24 cellular contexts compared by ENCODE assay signal in the genomic region with DNA sequence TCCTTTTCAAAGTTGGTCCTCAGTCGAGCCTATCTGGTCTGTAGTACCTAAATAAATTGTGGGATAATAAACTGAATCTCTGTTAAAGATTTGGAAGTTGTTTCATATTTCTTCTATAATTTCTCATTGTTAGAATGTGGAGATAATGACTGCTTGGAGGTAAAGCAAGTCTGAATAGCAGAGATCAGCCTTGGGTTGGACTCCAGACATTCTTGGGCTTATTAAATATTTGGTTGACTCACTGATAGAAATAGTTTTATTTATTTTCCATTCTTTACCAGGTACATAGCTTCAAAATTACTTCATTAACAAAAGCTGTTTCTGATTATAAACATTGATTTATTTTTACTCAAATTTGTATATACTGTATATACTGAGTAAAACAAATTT. TPM values are rescaled to one million over a fixed set of nuclear protein-coding genes. Genes with fewer than 3 reads are reported as not detected.
DNase-seq lines count a peak whose midpoint lies in the region; ATAC-seq, FAIRE-seq and TF ChIP-seq lines count a peak whose summit lies in the region.
"Had no signal": no experiment of that assay in that cellular context is flagged by ENCODE, and none has a peak within 500 bp of the region (broad histone marks: within the 10 kb centered on the region; RNA-seq: fewer than 3 reads in every experiment).

No MANE protein-coding gene starts in this region.

- no peak overlapping the region for H3K4me3 Mint-ChIP-seq in astrocyte (ENCODE audit: unreplicated experiment)
- no peak overlapping the region for H3K4me3 Mint-ChIP-seq in nephron
- H3K4me3 Mint-ChIP-seq: CD4-positive, CD25-positive, alpha-beta regulatory T cell; IgD-negative memory B cell had no signal

- no peaks in the 10 kb centered on the region for H3K27me3 Mint-ChIP-seq in astrocyte (ENCODE audit: low read depth, unreplicated experiment)
- no peaks in the 10 kb centered on the region for H3K27me3 Mint-ChIP-seq in nephron (ENCODE audit: low read depth)
- H3K27me3 Mint-ChIP-seq: IgD-negative memory B cell had no signal

- no peak for TF ChIP-seq EP300 in SK-N-SH (IDR thresholded peaks at IDR 0.05; ENCODE audit: borderline replicate concordance in 1 of 2, low read depth in 1 of 2, low read length in 1 of 2)

- intact Hi-C loops in OCI-LY7 (cut with micrococcal nuclease; ENCODE audit: unreplicated experiment): no loop called here

- H3K27ac Mint-ChIP-seq in astrocyte (ENCODE audit: unreplicated experiment) (peak overlapping the region; percentile 31), nephron (peak overlapping the region; percentile 91 to 96 (median 94))
- H3K27ac Mint-ChIP-seq: CD4-positive, CD25-positive, alpha-beta regulatory T cell had no signal

- in situ Hi-C loops in G401 (cut with HindIII; ENCODE audit: low sequenced_read_pairs): no loop called here

- H3K9ac ChIP-seq in SK-N-SH: no peak overlapping the region
- H3K9ac ChIP-seq in astrocyte (ENCODE audit: low read length): no peak overlapping the region

- H3K36me3 Mint-ChIP-seq in astrocyte (ENCODE audit: low read depth, unreplicated experiment) (peaks cover 8% of the 10 kb centered on the region), nephron (ENCODE audit: low read depth) (peaks cover 17% of the 10 kb centered on the region)
- H3K36me3 Mint-ChIP-seq: CD4-positive, CD25-positive, alpha-beta regulatory T cell; IgD-negative memory B cell had no signal

- CTCF ChIA-PET in SK-N-SH (lab: Yijun Ruan, JAX): no interaction called here
- CTCF ChIA-PET in OCI-LY7 (lab: Charles Lee; ENCODE audit: unreplicated experiment): no interaction called here

- DNase-seq in SK-N-SH (no peak), astrocyte (ENCODE audit: low read depth) (peak; percentile 68), NCI-H2107 treated with DMSO at 0.1 percent for 48 hours (lab: John Stamatoyannopoulos, UW; ENCODE audit: unreplicated experiment) (no peak), OCI-LY7 (ENCODE audit: low spot score) (no peak), G401 (ENCODE audit: low spot score) (no peak)
- DNase-seq in activated naive CD4-positive, alpha-beta T cell treated with anti-CD3 and anti-CD28 coated beads, Interleukin-2, amount 50 U/mL, for 16 hours: no peak
- DNase-seq: BE2C; CD4-positive, CD25-positive, alpha-beta regulatory T cell; COR-L47; DMS153; Kasumi-1; MG63; NCI-H1048; NCI-H1436; NCI-H1930; NCI-H526 had no signal

- H2AFZ ChIP-seq in SK-N-SH (ENCODE audit: low read depth): no peak overlapping the region
- no peak overlapping the region for H2AFZ ChIP-seq in astrocyte (ENCODE audit: low read depth, low read length)
- H2AFZ ChIP-seq in OCI-LY7 (ENCODE audit: low read length): no peak overlapping the region

- H4K20me1 ChIP-seq in SK-N-SH (ENCODE audit: insufficient read depth) (no peaks in the 10 kb centered on the region), astrocyte (ENCODE audit: insufficient read depth, low read length) (peaks cover 16% of the 10 kb centered on the region), OCI-LY7 (ENCODE audit: insufficient read depth, low read length) (no peaks in the 10 kb centered on the region)

- 83% methylated on average over 1 of the region's 1 CpG for WGBS in SK-N-SH (ENCODE audit: low lambda C conversion rate)

- BruUV-seq in OCI-LY7 (replicated peaks; lab: Mats Ljungman, UMichigan): no TSS peak

- H3K79me2 ChIP-seq in SK-N-SH (ENCODE audit: insufficient read depth) (peaks cover 57% of the 10 kb centered on the region), astrocyte (ENCODE audit: insufficient read depth, low read length) (peaks cover 20% of the 10 kb centered on the region), OCI-LY7 (ENCODE audit: insufficient read depth, low read depth, low read length) (no peaks in the 10 kb centered on the region)

- H3K9me3 ChIP-seq in SK-N-SH: no peaks in the 10 kb centered on the region
- no peaks in the 10 kb centered on the region for H3K9me3 ChIP-seq in astrocyte (ENCODE audit: insufficient read depth, low read depth, low read length)
- no peaks in the 10 kb centered on the region for H3K9me3 ChIP-seq in OCI-LY7 (ENCODE audit: low read length)
- H3K9me3 ChIP-seq: BE2C, HAP-1, MG63, SJSA1 had no signal

- peak; percentile 23; the same call in 2 of the 3 replicates for ATAC-seq in SK-N-SH treated with all-trans-retinoic acid at 6 μM for 48 hours

- H3K36me3 ChIP-seq in SK-N-SH (replicated peaks in 1 of 2; ENCODE audit: control insufficient read depth in 1 of 2, insufficient read depth in 2 of 2, low read length in 1 of 2) (peaks cover 7 to 16% of the 10 kb centered on the region in 2 experiments), astrocyte (ENCODE audit: insufficient read depth, low read length) (no peaks in the 10 kb centered on the region), OCI-LY7 (ENCODE audit: insufficient read depth, low read length) (no peaks in the 10 kb centered on the region)
- H3K36me3 ChIP-seq: BE2C, HAP-1, MG63 had no signal

- H3K4me2 ChIP-seq in SK-N-SH (no peak overlapping the region), astrocyte (ENCODE audit: low read length) (no peak overlapping the region), OCI-LY7 (ENCODE audit: low read length) (no peak overlapping the region)

- H3K4me1 ChIP-seq in SK-N-SH (ENCODE audit: control insufficient read depth in 1 of 2, insufficient read depth in 2 of 2, low read depth in 1 of 2, low read length in 1 of 2) (peaks cover 8 to 10% of the 10 kb centered on the region in 2 experiments; a peak in 1 of 4 replicates), astrocyte (ENCODE audit: insufficient read depth, low read length) (no peaks in the 10 kb centered on the region), OCI-LY7 (ENCODE audit: insufficient read depth, low read length, poor library complexity, severe bottlenecking) (no peaks in the 10 kb centered on the region)
- H3K4me1 ChIP-seq: BE2C, HAP-1 had no signal

- H3K27ac ChIP-seq in SK-N-SH (ENCODE audit: low read depth in 2 of 2, low read length in 1 of 2) (no peak overlapping the region), astrocyte (ENCODE audit: low read depth, low read length) (no peak overlapping the region), OCI-LY7 (ENCODE audit: low read depth, low read length, poor library complexity, severe bottlenecking) (no peak overlapping the region)
- H3K27ac ChIP-seq: 22Rv1, HL-60, SJSA1 had no signal

- TF ChIP-seq CTCF in SK-N-SH (IDR thresholded peaks at IDR 0.05) (no peak), astrocyte (IDR thresholded peaks at IDR 0.05; ENCODE audit: insufficient read depth, low read depth, low read length) (no peak), nephron (IDR thresholded peaks at IDR 0.05; ENCODE audit: unreplicated experiment in 3 of 3) (no peak), OCI-LY7 (conservative IDR thresholded peaks at IDR 0.05; ENCODE audit: low read length) (no peak)

- H3K4me1 Mint-ChIP-seq in astrocyte (ENCODE audit: low read depth, unreplicated experiment): peaks cover 18% of the 10 kb centered on the region
- peaks cover 12% of the 10 kb centered on the region for H3K4me1 Mint-ChIP-seq in nephron
- H3K4me1 Mint-ChIP-seq: CD4-positive, CD25-positive, alpha-beta regulatory T cell had no signal

- no peak for FAIRE-seq in astrocyte (lab: Jason Lieb, UNC)
- FAIRE-seq: GM12892 had no signal

- no peak for TF ChIP-seq RAD21 in SK-N-SH (IDR thresholded peaks at IDR 0.05; ENCODE audit: low read length)

- H3K4me3 ChIP-seq in SK-N-SH (ENCODE audit: low read depth in 2 of 2, low read length in 1 of 2): no peak overlapping the region
- no peak overlapping the region for H3K4me3 ChIP-seq in astrocyte (ENCODE audit: insufficient read depth, low read depth, low read length)
- H3K4me3 ChIP-seq in OCI-LY7 (ENCODE audit: low read depth, low read length, poor library complexity, severe bottlenecking): no peak overlapping the region
- H3K4me3 ChIP-seq: HAP-1, MG63, SJSA1 had no signal

- H3F3A ChIP-seq in SK-N-SH (replicated peaks; ENCODE audit: insufficient read depth): no peaks in the 10 kb centered on the region

- H3K9me3 Mint-ChIP-seq in astrocyte (ENCODE audit: unreplicated experiment) (no peaks in the 10 kb centered on the region), nephron (peaks cover 3% of the 10 kb centered on the region)

- H3K27me3 ChIP-seq in SK-N-SH (ENCODE audit: insufficient read depth): no peaks in the 10 kb centered on the region
- H3K27me3 ChIP-seq in astrocyte (ENCODE audit: insufficient read depth, low read length): no peaks in the 10 kb centered on the region
- H3K27me3 ChIP-seq: BE2C, MG63, SJSA1 had no signal

- POLR2A ChIA-PET in SK-N-SH (lab: Yijun Ruan, JAX) (no interaction called here), OCI-LY7 (lab: Charles Lee) (interaction anchor here (0.6 kb wide), 1 partner anchor 576 kb away, joined by 5 read pairs; no protein-coding TSS in a partner anchor)

- H3K9me2 ChIP-seq in SK-N-SH (no peaks in the 10 kb centered on the region), OCI-LY7 (ENCODE audit: insufficient read depth, low read length) (no peaks in the 10 kb centered on the region)

TF ChIP-seq in SK-N-SH treated with all-trans-retinoic acid at 6 μM for 48 hours, 23 proteins besides CTCF, POLR2A, EP300 and RAD21:
- TF ChIP-seq ZC3H10 (CRISPR knock-in tag; IDR thresholded peaks at IDR 0.05): no peak
- TF ChIP-seq ISL1 (CRISPR knock-in tag; IDR thresholded peaks at IDR 0.05): 0 out of 2 replicates have a peak, but pooled peaks have one; percentile 12
TF ChIP-seq in SK-N-SH treated with all-trans-retinoic acid at 6 μM for 48 hours: peak in this region for 1.

TF ChIP-seq in SK-N-SH, 30 proteins besides CTCF, POLR2A, EP300 and RAD21 (continues in another document):
- TF ChIP-seq MEF2A (IDR thresholded peaks at IDR 0.05; ENCODE audit: borderline replicate concordance, low read depth): no peak
- no peak for TF ChIP-seq CHD2 (IDR thresholded peaks at IDR 0.05; ENCODE audit: low read length, partially characterized antibody)
- TF ChIP-seq, protein P1, sequence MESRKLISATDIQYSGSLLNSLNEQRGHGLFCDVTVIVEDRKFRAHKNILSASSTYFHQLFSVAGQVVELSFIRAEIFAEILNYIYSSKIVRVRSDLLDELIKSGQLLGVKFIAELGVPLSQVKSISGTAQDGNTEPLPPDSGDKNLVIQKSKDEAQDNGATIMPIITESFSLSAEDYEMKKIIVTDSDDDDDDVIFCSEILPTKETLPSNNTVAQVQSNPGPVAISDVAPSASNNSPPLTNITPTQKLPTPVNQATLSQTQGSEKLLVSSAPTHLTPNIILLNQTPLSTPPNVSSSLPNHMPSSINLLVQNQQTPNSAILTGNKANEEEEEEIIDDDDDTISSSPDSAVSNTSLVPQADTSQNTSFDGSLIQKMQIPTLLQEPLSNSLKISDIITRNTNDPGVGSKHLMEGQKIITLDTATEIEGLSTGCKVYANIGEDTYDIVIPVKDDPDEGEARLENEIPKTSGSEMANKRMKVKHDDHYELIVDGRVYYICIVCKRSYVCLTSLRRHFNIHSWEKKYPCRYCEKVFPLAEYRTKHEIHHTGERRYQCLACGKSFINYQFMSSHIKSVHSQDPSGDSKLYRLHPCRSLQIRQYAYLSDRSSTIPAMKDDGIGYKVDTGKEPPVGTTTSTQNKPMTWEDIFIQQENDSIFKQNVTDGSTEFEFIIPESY (IDR thresholded peaks at IDR 0.05; ENCODE audit: borderline replicate concordance, low read depth): no peak

RNA-seq across cellular contexts. Expression of a gene that starts 34.3 kb away (rescaled TPM):
- 36.4 and 46.4 TPM in 2 replicates for polyA plus RNA-seq in SK-N-SH (2012; rRNA removed)
- polyA plus RNA-seq in SK-N-SH (2012; cell fraction: cytosol; rRNA removed): 45.8 and 45.9 TPM in 2 replicates
- 20.5 and 33.6 TPM in 2 replicates for polyA plus RNA-seq in SK-N-SH (2012; cell fraction: nucleus; rRNA removed)
- total RNA-seq in astrocyte (36.5 and 40.2 TPM in 2 replicates), OCI-LY7 (2022) (3.5 and 6.3 TPM in 2 replicates)
- total RNA-seq in OCI-LY7 (2014; rRNA removed; shearing (Covaris generic)): 6.6 and 11.4 TPM in 2 replicates
- 24.4 and 46.7 TPM in 2 replicates for total RNA-seq in G401 (2014; rRNA removed; shearing (Covaris generic))
